Comparison of ENCODE assay signal across 10 cellular contexts in the genomic region with DNA sequence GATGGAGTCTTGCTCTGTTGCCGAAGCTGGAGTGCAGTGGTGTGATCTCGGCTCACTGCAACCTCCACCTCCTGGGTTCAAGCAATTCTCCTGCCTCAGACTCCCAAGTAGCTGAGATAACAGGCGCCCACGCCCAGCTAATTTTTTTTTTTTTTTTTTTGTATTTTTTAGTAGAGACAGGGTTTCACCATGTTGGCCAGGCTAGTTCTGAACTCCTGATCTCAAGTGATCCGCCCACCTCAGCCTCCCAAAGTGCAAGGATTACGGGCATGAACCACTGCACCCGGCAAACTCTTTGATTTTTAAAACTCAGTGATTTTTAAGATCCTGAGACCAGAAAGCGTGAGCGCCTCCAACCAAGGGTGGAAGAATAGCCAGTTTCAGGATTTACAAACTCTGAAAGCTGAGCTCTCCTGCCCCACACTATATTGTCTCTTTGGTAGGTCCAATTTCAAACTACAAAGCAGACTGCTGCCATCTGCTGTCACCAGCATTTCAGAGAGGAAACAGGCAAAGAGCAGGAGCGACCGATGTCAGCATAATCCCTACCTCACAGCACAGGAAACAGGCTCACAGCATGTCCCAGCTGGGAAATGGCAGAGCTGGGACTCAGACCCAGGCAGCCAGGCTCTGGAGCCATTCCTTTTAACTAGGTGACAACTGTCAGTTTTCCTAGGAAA. TPM values are rescaled to one million over a fixed set of nuclear protein-coding genes. Genes with fewer than 3 reads are reported as not detected.
DNase-seq lines count a peak whose midpoint lies in the region; ATAC-seq and TF ChIP-seq lines count a peak whose summit lies in the region.
"Had no signal": no experiment of that assay in that cellular context is flagged by ENCODE, and none has a peak within 500 bp of the region (broad histone marks: within the 10 kb centered on the region; RNA-seq: fewer than 3 reads in every experiment).

No MANE protein-coding gene starts in this region.

- peaks cover 6 to 9% of the 10 kb centered on the region in 2 experiments for H3K36me3 ChIP-seq in SK-N-SH (replicated peaks in 1 of 2; ENCODE audit: control insufficient read depth in 1 of 2, insufficient read depth in 2 of 2, low read length in 1 of 2)
- peaks cover 0 to 45% (median 13%) of the 10 kb centered on the region in 9 donors for H3K36me3 ChIP-seq in heart right ventricle
- H3K36me3 ChIP-seq in upper lobe of right lung: peaks cover 22% of the 10 kb centered on the region
- peaks cover 13 to 25% of the 10 kb centered on the region in 2 donors for H3K36me3 ChIP-seq in ascending aorta
- H3K36me3 ChIP-seq: ovary had no signal

- H2AFZ ChIP-seq in SK-N-SH (ENCODE audit: low read depth): no peak overlapping the region

- intact Hi-C loops in heart right ventricle (cut with DNase I) (loop anchor here in 5 of 10 donors (2.0 to 10.0 kb wide), 4 partner anchors 68 to 179 kb away; a partner anchor contains a TSS), upper lobe of right lung (cut with DNase I) (no loop called here), ascending aorta (cut with DNase I) (no loop called here)

- H3K9me3 ChIP-seq in SK-N-SH: no peaks in the 10 kb centered on the region
- no peaks in the 10 kb centered on the region for H3K9me3 ChIP-seq in heart right ventricle
- no peaks in the 10 kb centered on the region for H3K9me3 ChIP-seq in upper lobe of right lung
- H3K9me3 ChIP-seq in ascending aorta: no peaks in the 10 kb centered on the region
- H3K9me3 ChIP-seq: ovary had no signal

- H3K4me3 Mint-ChIP-seq in activated naive CD8-positive, alpha-beta T cell treated with anti-CD3 and anti-CD28 coated beads, Interleukin-2, amount 10 ng/mL, durations not matched to agents 7 days and 5 days: no peak overlapping the region
- no peak overlapping the region for H3K4me3 Mint-ChIP-seq in activated naive CD8-positive, alpha-beta T cell treated with anti-CD3 and anti-CD28 coated beads for 36 hours

- no peak overlapping the region for H3K27ac ChIP-seq in SK-N-SH (ENCODE audit: low read depth in 2 of 2, low read length in 1 of 2)
- peak overlapping the region in 9 of 10 donors; percentile 19 to 83 (median 79) for H3K27ac ChIP-seq in heart right ventricle
- H3K27ac ChIP-seq in upper lobe of right lung: no peak overlapping the region
- no peak overlapping the region for H3K27ac ChIP-seq in ascending aorta

- no peak for ATAC-seq in activated naive CD8-positive, alpha-beta T cell treated with anti-CD3 and anti-CD28 coated beads, Interleukin-2, amount 10 ng/mL, durations not matched to agents 7 days and 5 days (ENCODE audit: low read depth)
- ATAC-seq in heart right ventricle: peak; percentile 52 to 80 (median 70)
- ATAC-seq in upper lobe of right lung: no peak

- TF ChIP-seq EP300 in SK-N-SH (IDR thresholded peaks at IDR 0.05; ENCODE audit: borderline replicate concordance in 1 of 2, low read depth in 1 of 2, low read length in 1 of 2): no peak

- no peak overlapping the region for H3K9ac ChIP-seq in SK-N-SH

- H3F3A ChIP-seq in SK-N-SH (replicated peaks; ENCODE audit: insufficient read depth): peaks cover 19% of the 10 kb centered on the region

- peak overlapping the region; percentile 34 for H3K27ac Mint-ChIP-seq in activated naive CD8-positive, alpha-beta T cell treated with anti-CD3 and anti-CD28 coated beads, Interleukin-2, amount 10 ng/mL, durations not matched to agents 7 days and 5 days
- no peak overlapping the region for H3K27ac Mint-ChIP-seq in activated naive CD8-positive, alpha-beta T cell treated with anti-CD3 and anti-CD28 coated beads for 36 hours

- H3K36me3 Mint-ChIP-seq in activated naive CD8-positive, alpha-beta T cell treated with anti-CD3 and anti-CD28 coated beads, Interleukin-2, amount 10 ng/mL, durations not matched to agents 7 days and 5 days: peaks cover 2% of the 10 kb centered on the region
- H3K36me3 Mint-ChIP-seq in activated naive CD8-positive, alpha-beta T cell treated with anti-CD3 and anti-CD28 coated beads for 36 hours: peaks cover 7% of the 10 kb centered on the region
- H3K36me3 Mint-ChIP-seq: IgD-negative memory B cell had no signal

- POLR2A ChIA-PET in activated naive CD8-positive, alpha-beta T cell treated with anti-CD3 and anti-CD28 coated beads, Interleukin-2, amount 10 ng/mL, durations not matched to agents 7 days and 5 days (lab: Charles Lee): interaction anchor here (0.6 to 5.4 kb wide), 13 partner anchors 12 to 813 kb away, joined by 3 to 41 read pairs (median 4); a partner anchor contains a TSS
- POLR2A ChIA-PET in SK-N-SH (lab: Yijun Ruan, JAX): interaction anchor here (1.8 kb wide), 1 partner anchor 10 kb away, joined by 4 read pairs; a partner anchor contains a TSS

- peaks cover 32% of the 10 kb centered on the region for H3K4me1 Mint-ChIP-seq in activated naive CD8-positive, alpha-beta T cell treated with anti-CD3 and anti-CD28 coated beads, Interleukin-2, amount 10 ng/mL, durations not matched to agents 7 days and 5 days
- H3K4me1 Mint-ChIP-seq in activated naive CD8-positive, alpha-beta T cell treated with anti-CD3 and anti-CD28 coated beads for 36 hours: peaks cover 39% of the 10 kb centered on the region

- TF ChIP-seq CTCF in SK-N-SH (IDR thresholded peaks at IDR 0.05) (0 out of 2 replicates have a peak, but pooled peaks have one; percentile 7), heart right ventricle (IDR thresholded peaks at IDR 0.05) (peak in 5 of 9 donors; percentile 20 to 46 (median 36)), upper lobe of right lung (IDR thresholded peaks at IDR 0.05) (peak; percentile 8), ascending aorta (IDR thresholded peaks at IDR 0.05) (no peak)

- peaks cover 94% of the 10 kb centered on the region for H3K79me2 ChIP-seq in SK-N-SH (ENCODE audit: insufficient read depth)

- no peaks in the 10 kb centered on the region for H3K9me3 Mint-ChIP-seq in activated naive CD8-positive, alpha-beta T cell treated with anti-CD3 and anti-CD28 coated beads, Interleukin-2, amount 10 ng/mL, durations not matched to agents 7 days and 5 days
- H3K9me3 Mint-ChIP-seq in activated naive CD8-positive, alpha-beta T cell treated with anti-CD3 and anti-CD28 coated beads for 36 hours: no peaks in the 10 kb centered on the region
- H3K9me3 Mint-ChIP-seq: IgD-negative memory B cell had no signal

- WGBS in SK-N-SH (ENCODE audit: low lambda C conversion rate): 91% methylated on average over 11 of the region's 11 CpGs
- 61 to 64% methylated on average over 11 of the region's 11 CpGs for WGBS in heart right ventricle, 2 donors

- H3K4me3 ChIP-seq in SK-N-SH (ENCODE audit: low read depth in 2 of 2, low read length in 1 of 2): no peak overlapping the region
- H3K4me3 ChIP-seq in heart right ventricle: no peak overlapping the region
- no peak overlapping the region for H3K4me3 ChIP-seq in upper lobe of right lung
- no peak overlapping the region for H3K4me3 ChIP-seq in ascending aorta
- H3K4me3 ChIP-seq: ovary had no signal

- H3K9me2 ChIP-seq in SK-N-SH: no peaks in the 10 kb centered on the region

- H3K4me1 ChIP-seq in SK-N-SH (ENCODE audit: control insufficient read depth in 1 of 2, insufficient read depth in 2 of 2, low read depth in 1 of 2, low read length in 1 of 2): peaks cover 7 to 12% of the 10 kb centered on the region in 2 experiments; a peak in 2 of 4 replicates
- H3K4me1 ChIP-seq in heart right ventricle: peaks cover 8 to 39% (median 24%) of the 10 kb centered on the region in 9 donors
- peaks cover 8% of the 10 kb centered on the region for H3K4me1 ChIP-seq in upper lobe of right lung
- peaks cover 0 to 8% of the 10 kb centered on the region in 2 donors for H3K4me1 ChIP-seq in ascending aorta

- no peak overlapping the region for H3K4me2 ChIP-seq in SK-N-SH

- H4K20me1 ChIP-seq in SK-N-SH (ENCODE audit: insufficient read depth): peaks cover 21% of the 10 kb centered on the region

- H3K27me3 ChIP-seq in SK-N-SH (ENCODE audit: insufficient read depth) (no peaks in the 10 kb centered on the region), heart right ventricle (no peaks in the 10 kb centered on the region), upper lobe of right lung (no peaks in the 10 kb centered on the region), ascending aorta (no peaks in the 10 kb centered on the region)
- H3K27me3 ChIP-seq: ovary had no signal

- no peaks in the 10 kb centered on the region for H3K27me3 Mint-ChIP-seq in activated naive CD8-positive, alpha-beta T cell treated with anti-CD3 and anti-CD28 coated beads, Interleukin-2, amount 10 ng/mL, durations not matched to agents 7 days and 5 days
- H3K27me3 Mint-ChIP-seq in activated naive CD8-positive, alpha-beta T cell treated with anti-CD3 and anti-CD28 coated beads for 36 hours: no peaks in the 10 kb centered on the region
- H3K27me3 Mint-ChIP-seq: IgD-negative memory B cell had no signal

- peak; percentile 22; the same call in 1 of the 2 replicates for TF ChIP-seq RAD21 in SK-N-SH (IDR thresholded peaks at IDR 0.05; ENCODE audit: low read length)

- CTCF ChIA-PET in SK-N-SH (lab: Yijun Ruan, JAX): interaction anchor here (0.8 to 4.6 kb wide), 31 partner anchors 10 to 119 kb away, joined by 3 to 87 read pairs (median 7); a partner anchor contains a TSS

- DNase-seq in activated naive CD8-positive, alpha-beta T cell treated with anti-CD3 and anti-CD28 coated beads, Interleukin-2, amount 10 ng/mL, durations not matched to agents 7 days and 5 days: no peak
- no peak for DNase-seq in activated naive CD8-positive, alpha-beta T cell treated with anti-CD3 and anti-CD28 coated beads for 36 hours
- DNase-seq in SK-N-SH (no peak), heart right ventricle (no peak), upper lobe of right lung (no peak), ascending aorta (ENCODE audit: low spot score in 2 of 2) (no peak), SK-N-DZ (ENCODE audit: low spot score) (no peak)
- DNase-seq in effector CD4-positive, alpha-beta T cell: no peak

RNA-seq across cellular contexts. Expression of a gene that starts 9.2 kb away (rescaled TPM):
- 100 to 1,000 TPM; 122 to 125 TPM for total RNA-seq in activated naive CD8-positive, alpha-beta T cell treated with anti-CD3 and anti-CD28 coated beads, Interleukin-2, amount 10 ng/mL, durations not matched to agents 7 days and 5 days
- 10 to 100 TPM; 61.4 to 69.5 TPM for total RNA-seq in activated naive CD8-positive, alpha-beta T cell treated with anti-CD3 and anti-CD28 coated beads for 36 hours
- 101 and 128 TPM in 2 replicates for polyA plus RNA-seq in SK-N-SH (2012; rRNA removed)
- 53.6 and 77.6 TPM in 2 replicates for polyA plus RNA-seq in SK-N-SH (2012; cell fraction: cytosol; rRNA removed)
- polyA plus RNA-seq in SK-N-SH (2012; cell fraction: nucleus; rRNA removed): 159 and 225 TPM in 2 replicates
- total RNA-seq in heart right ventricle: 10 to 100 TPM; 38.0 to 53.9 (median 45.1) TPM
- polyA plus RNA-seq in heart right ventricle: 100 to 1,000 TPM in 1 of 2 donors, 10 to 100 TPM in 1; 82.6 to 120 TPM
- 48.7 TPM for total RNA-seq in upper lobe of right lung
- 85.3 TPM for total RNA-seq in ascending aorta
- 86.0 and 94.2 TPM in 2 replicates for polyA plus RNA-seq in SK-N-DZ (2014; cell fraction: cytosol; rRNA removed)
- polyA plus RNA-seq in SK-N-DZ (2014; cell fraction: nucleus; rRNA removed): 62.2 and 63.6 TPM in 2 replicates

RNA-seq across cellular contexts. Expression of a gene that starts 10.0 kb away (rescaled TPM):
- total RNA-seq in activated naive CD8-positive, alpha-beta T cell treated with anti-CD3 and anti-CD28 coated beads, Interleukin-2, amount 10 ng/mL, durations not matched to agents 7 days and 5 days: 1 to 10 TPM; 1.5 to 2.3 TPM
- total RNA-seq in activated naive CD8-positive, alpha-beta T cell treated with anti-CD3 and anti-CD28 coated beads for 36 hours: 1 to 10 TPM; 1.5 to 1.6 TPM
- polyA plus RNA-seq in SK-N-SH (2012; rRNA removed): 0.42 and 0.44 TPM in 2 replicates
- polyA plus RNA-seq in SK-N-SH (2012; cell fraction: cytosol; rRNA removed): 0.21 and 0.62 TPM in 2 replicates
- polyA plus RNA-seq in SK-N-SH (2012; cell fraction: nucleus; rRNA removed): 0.33 and 0.42 TPM in 2 replicates
- 1 to 10 TPM in 1 of 10 donors, under 1 TPM in 9; 0.34 to 1.0 (median 0.57) TPM for total RNA-seq in heart right ventricle
- 1 to 10 TPM; 1.1 to 2.4 TPM for polyA plus RNA-seq in heart right ventricle
- total RNA-seq in upper lobe of right lung: 10.1 TPM
- total RNA-seq in ascending aorta: not detected
- 0.31 and 0.67 TPM in 2 replicates for polyA plus RNA-seq in SK-N-DZ (2014; cell fraction: cytosol; rRNA removed)
- 0.67 TPM in 1 of 2 replicates, not detected in the other for polyA plus RNA-seq in SK-N-DZ (2014; cell fraction: nucleus; rRNA removed)

RNA-seq across cellular contexts. Expression of a gene that starts 19.8 kb away (rescaled TPM):
- total RNA-seq in activated naive CD8-positive, alpha-beta T cell treated with anti-CD3 and anti-CD28 coated beads, Interleukin-2, amount 10 ng/mL, durations not matched to agents 7 days and 5 days: 10 to 100 TPM; 49.7 TPM
- 10 to 100 TPM; 16.0 to 17.8 TPM for total RNA-seq in activated naive CD8-positive, alpha-beta T cell treated with anti-CD3 and anti-CD28 coated beads for 36 hours
- 0.71 and 1.7 TPM in 2 replicates for polyA plus RNA-seq in SK-N-SH (2012; rRNA removed)
- polyA plus RNA-seq in SK-N-SH (2012; cell fraction: cytosol; rRNA removed): 1.4 and 1.8 TPM in 2 replicates
- 5.2 and 8.9 TPM in 2 replicates for polyA plus RNA-seq in SK-N-SH (2012; cell fraction: nucleus; rRNA removed)
- total RNA-seq in heart right ventricle: 10 to 100 TPM; 11.2 to 19.2 (median 16.7) TPM
- polyA plus RNA-seq in heart right ventricle: 10 to 100 TPM in 1 of 2 donors, 1 to 10 TPM in 1; 5.2 to 11.1 TPM
- 30.9 TPM for total RNA-seq in upper lobe of right lung
- total RNA-seq in ascending aorta: 23.6 TPM
- 1.3 and 2.3 TPM in 2 replicates for polyA plus RNA-seq in SK-N-DZ (2014; cell fraction: cytosol; rRNA removed)
- 2.0 and 3.1 TPM in 2 replicates for polyA plus RNA-seq in SK-N-DZ (2014; cell fraction: nucleus; rRNA removed)

RNA-seq across cellular contexts. Expression of a gene that starts 43.3 kb away (rescaled TPM):
- 1 to 10 TPM; 1.6 to 2.4 TPM for total RNA-seq in activated naive CD8-positive, alpha-beta T cell treated with anti-CD3 and anti-CD28 coated beads, Interleukin-2, amount 10 ng/mL, durations not matched to agents 7 days and 5 days
- 1 to 10 TPM; 3.6 to 4.3 TPM for total RNA-seq in activated naive CD8-positive, alpha-beta T cell treated with anti-CD3 and anti-CD28 coated beads for 36 hours
- polyA plus RNA-seq in SK-N-SH (2012; rRNA removed) (1.4 and 1.8 TPM in 2 replicates), heart right ventricle (10 to 100 TPM; 23.6 to 38.3 TPM)
- 0.48 and 0.67 TPM in 2 replicates for polyA plus RNA-seq in SK-N-SH (2012; cell fraction: cytosol; rRNA removed)
- polyA plus RNA-seq in SK-N-SH (2012; cell fraction: nucleus; rRNA removed): 11.6 and 13.9 TPM in 2 replicates
- total RNA-seq in heart right ventricle (10 to 100 TPM in 2 of 10 donors, 1 to 10 TPM in 8; 4.7 to 23.4 (median 6.1) TPM), upper lobe of right lung (22.1 TPM), ascending aorta (116 TPM)
- polyA plus RNA-seq in SK-N-DZ (2014; cell fraction: cytosol; rRNA removed): 6.9 and 16.4 TPM in 2 replicates
- polyA plus RNA-seq in SK-N-DZ (2014; cell fraction: nucleus; rRNA removed): 7.5 and 25.5 TPM in 2 replicates

RNA-seq across cellular contexts. Expression of a gene that starts 58.7 kb away (rescaled TPM):
- 10 to 100 TPM; 19.8 to 24.4 TPM for total RNA-seq in activated naive CD8-positive, alpha-beta T cell treated with anti-CD3 and anti-CD28 coated beads, Interleukin-2, amount 10 ng/mL, durations not matched to agents 7 days and 5 days
- total RNA-seq in activated naive CD8-positive, alpha-beta T cell treated with anti-CD3 and anti-CD28 coated beads for 36 hours: 10 to 100 TPM; 11.5 to 12.2 TPM
- polyA plus RNA-seq in SK-N-SH (2012; rRNA removed) (75.3 and 91.4 TPM in 2 replicates), heart right ventricle (10 to 100 TPM; 63.2 to 83.6 TPM)
- 41.3 and 62.1 TPM in 2 replicates for polyA plus RNA-seq in SK-N-SH (2012; cell fraction: cytosol; rRNA removed)
- polyA plus RNA-seq in SK-N-SH (2012; cell fraction: nucleus; rRNA removed): 108 and 132 TPM in 2 replicates
- total RNA-seq in heart right ventricle (100 to 1,000 TPM in 2 of 10 donors, 10 to 100 TPM in 8; 49.0 to 175 (median 71.4) TPM), upper lobe of right lung (320 TPM), ascending aorta (264 TPM)
- polyA plus RNA-seq in SK-N-DZ (2014; cell fraction: cytosol; rRNA removed): 6.2 and 10.0 TPM in 2 replicates
- polyA plus RNA-seq in SK-N-DZ (2014; cell fraction: nucleus; rRNA removed): 12.9 and 20.4 TPM in 2 replicates

Comparison
In these comparisons a context has a peak if more than half of its experiments do, and no peak if none do; other contexts are left out.
1. ATAC-seq: peak in heart right ventricle (8 of 8); none in activated naive CD8-positive, alpha-beta T cell treated with anti-CD3 and anti-CD28 coated beads, Interleukin-2, amount 10 ng/mL, durations not matched to agents 7 days and 5 days (single experiment) and upper lobe of right lung (single experiment).
2. H3K27ac ChIP-seq: peak in heart right ventricle (9 of 10); none in SK-N-SH (0 of 2), upper lobe of right lung (single experiment) and ascending aorta (0 of 2).
3. CTCF ChIP-seq: peak in SK-N-SH (single experiment), heart right ventricle (5 of 9) and upper lobe of right lung (single experiment); none in ascending aorta (0 of 3).